ENCODE assay signal across 10 cellular contexts in genomic region chr16:67349172-67349571, GRCh38. TPM values are rescaled to one million over a fixed set of nuclear protein-coding genes. Genes with fewer than 3 reads are reported as not detected.
DNase-seq lines count a peak whose midpoint lies in the region; ATAC-seq and TF ChIP-seq lines count a peak whose summit lies in the region.
"Had no signal": no experiment of that assay in that cellular context is flagged by ENCODE, and none has a peak within 500 bp of the region (broad histone marks: within the 10 kb centered on the region; RNA-seq: fewer than 3 reads in every experiment).

No MANE protein-coding gene starts in this region.

- no peak overlapping the region for H3K4me3 ChIP-seq in spleen
- H3K4me3 ChIP-seq: SK-N-MC had no signal

- peak; percentile 33 for DNase-seq in NOMO-1 treated with DMSO at 0.1 percent for 48 hours (lab: John Stamatoyannopoulos, UW; ENCODE audit: unreplicated experiment)
- no peak for DNase-seq in NOMO-1 treated with dmso at 0.1 percent for 144 hours (lab: John Stamatoyannopoulos, UW; ENCODE audit: unreplicated experiment)
- peak; percentile 2 for DNase-seq in NCI-H2227 (lab: John Stamatoyannopoulos, UW; ENCODE audit: unreplicated experiment)
- DNase-seq in effector memory CD8-positive, alpha-beta T cell, result no peak
- no peak for DNase-seq in spleen
- no peak for DNase-seq in DMS79 (lab: John Stamatoyannopoulos, UW)
- DNase-seq in NCI-H774 (lab: John Stamatoyannopoulos, UW), result no peak
- DNase-seq in H4 (ENCODE audit: low spot score), result no peak

- H3K4me1 ChIP-seq in spleen, result peaks cover 0 to under 1% (median 0%) of the 10 kb centered on the region in 6 donors

- H3K36me3 Mint-ChIP-seq in effector memory CD8-positive, alpha-beta T cell (ENCODE audit: insufficient read depth), result peaks cover 3% of the 10 kb centered on the region

- no peaks in the 10 kb centered on the region for H3K9me3 ChIP-seq in spleen

- H3K27ac ChIP-seq in spleen, result no peak overlapping the region
- H3K27ac ChIP-seq: SK-N-MC had no signal

- H3K9me3 Mint-ChIP-seq in effector memory CD8-positive, alpha-beta T cell, result no peaks in the 10 kb centered on the region

- no peaks in the 10 kb centered on the region for H3K27me3 Mint-ChIP-seq in effector memory CD8-positive, alpha-beta T cell

- no peak overlapping the region for H3K27ac Mint-ChIP-seq in effector memory CD8-positive, alpha-beta T cell

- peak; percentile 11 to 68 (median 53) for TF ChIP-seq CTCF in spleen (IDR thresholded peaks at IDR 0.05 in 8 of 11, conservative IDR thresholded peaks at IDR 0.05 in 3 of 11)

- no peak for TF ChIP-seq POLR2A in spleen (IDR thresholded peaks at IDR 0.05)

- peak; percentile 51 for ATAC-seq in effector memory CD8-positive, alpha-beta T cell (replicated peaks)

- intact Hi-C loops in spleen (cut with DNase I; ENCODE audit: low total_unique reads), result no loop called here

- H3K36me3 ChIP-seq in spleen, result no peaks in the 10 kb centered on the region

- H3K27me3 ChIP-seq in spleen (replicated peaks in 1 of 7), result no peaks in the 10 kb centered on the region

- no peak overlapping the region for H3K4me3 Mint-ChIP-seq in effector memory CD8-positive, alpha-beta T cell

- H3K4me1 Mint-ChIP-seq in effector memory CD8-positive, alpha-beta T cell (ENCODE audit: low read depth in 2 of 2), result no peaks in the 10 kb centered on the region

RNA-seq across cellular contexts. Expression of gene LRRC36, which starts 22.6 kb away (rescaled TPM):
- under 1 TPM in 4 of 7 donors, not detected in 3; 0.46 to 0.98 (median 0.75) TPM for total RNA-seq in spleen
- 1 to 10 TPM in 1 of 3 donors, under 1 TPM in 2; 0.48 to 2.3 (median 0.56) TPM for polyA plus RNA-seq in spleen
- total RNA-seq in H4 (2014; rRNA removed; shearing (Covaris generic)), result 0.79 TPM in 1 of 2 replicates, not detected in the other
- total RNA-seq: Daoy had no signal

RNA-seq across cellular contexts. Expression of gene KCTD19, which starts 22.6 kb away (rescaled TPM):
- total RNA-seq in spleen, result under 1 TPM in 5 of 7 donors, not detected in 2; 0.17 to 0.73 (median 0.47) TPM
- polyA plus RNA-seq in spleen, result under 1 TPM; 0.16 to 0.36 (median 0.22) TPM
- not detected in 2 replicates for total RNA-seq in H4 (2014; rRNA removed; shearing (Covaris generic))

RNA-seq across cellular contexts. Expression of gene TPPP3, which starts 44.1 kb away (rescaled TPM):
- total RNA-seq in spleen, result 10 to 100 TPM in 3 of 7 donors, 1 to 10 TPM in 4; 2.5 to 13.9 (median 9.9) TPM
- 10 to 100 TPM in 1 of 3 donors, 1 to 10 TPM in 2; 5.6 to 11.4 (median 7.2) TPM for polyA plus RNA-seq in spleen
- total RNA-seq in H4 (2014; rRNA removed; shearing (Covaris generic)), result not detected in 2 replicates
- total RNA-seq: Daoy had no signal

Comparison
In these comparisons a context has a peak if more than half of its experiments do, and no peak if none do; other contexts are left out.
1. DNase-seq: peak in NOMO-1 treated with DMSO at 0.1 percent for 48 hours (single experiment) and NCI-H2227 (single experiment); none in NOMO-1 treated with dmso at 0.1 percent for 144 hours (single experiment), effector memory CD8-positive, alpha-beta T cell (0 of 3), spleen (single experiment), DMS79 (single experiment), NCI-H774 (single experiment) and H4 (single experiment).